8 cellular contexts compared by ENCODE assay signal in genomic region chr18:6414723-6415362, GRCh38. TPM values are rescaled to one million over a fixed set of nuclear protein-coding genes. Genes with fewer than 3 reads are reported as not detected.
DNase-seq lines count a peak whose midpoint lies in the region; ATAC-seq and TF ChIP-seq lines count a peak whose summit lies in the region.

L3MBTL4 (minus strand) TSS chr18:6414911; CDS start chr18:6311625, 103,286 bp downstream.

- H4K5ac ChIP-seq in IMR-90 (ENCODE audit: low read depth, low read length) = no peak within 1 kb of the TSS

- H3K27me3 ChIP-seq in IMR-90 (ENCODE audit: control insufficient read depth, insufficient read depth, low read length) = peaks cover 34% of the 10 kb centered on the region
- no peaks in the 10 kb centered on the region for H3K27me3 ChIP-seq in liver (ENCODE audit: control insufficient read depth in 4 of 4, insufficient read depth in 4 of 4, low read length in 3 of 4)
- peaks cover 0 to 9% (median 0%) of the 10 kb centered on the region in 3 donors for H3K27me3 ChIP-seq in stomach

- H3K23ac ChIP-seq in IMR-90 (ENCODE audit: low read depth, low read length) = no peak within 1 kb of the TSS

- no peaks in the 10 kb centered on the region for H3K79me1 ChIP-seq in IMR-90 (ENCODE audit: low read depth in 1 of 2, low read length in 2 of 2)

- H3K9me3 ChIP-seq in IMR-90 (ENCODE audit: control insufficient read depth, insufficient read depth, low read length) (0 out of 2 replicates have a peak, but pooled peaks cover 3% of the 10 kb centered on the region), liver (ENCODE audit: control insufficient read depth in 4 of 4, low read length in 3 of 4) (no peaks in the 10 kb centered on the region), stomach (no peaks in the 10 kb centered on the region)

- no peak for TF ChIP-seq CTCF in IMR-90 (conservative IDR thresholded peaks at IDR 0.05; ENCODE audit: low read depth, low read length)
- TF ChIP-seq CTCF in liver (IDR thresholded peaks at IDR 0.05; ENCODE audit: low read depth, low read length, missing input control) = no peak
- TF ChIP-seq CTCF in stomach (IDR thresholded peaks at IDR 0.05) = no peak

- in situ Hi-C loops in IMR-90 (cut with MboI; ENCODE audit: low sequenced_read_pairs) = no loop called here

- CTCF ChIA-PET in IMR-90 (lab: Yijun Ruan, JAX) = no interaction called here

- TF ChIP-seq POLR2A in IMR-90 (IDR thresholded peaks at IDR 0.05; ENCODE audit: low read depth, low read length) (no peak), stomach (IDR thresholded peaks at IDR 0.05) (no peak)

- ATAC-seq in GM21528 (IDR thresholded peaks at IDR 0.05; ENCODE audit: low FRiP score, unreplicated experiment) = peak; percentile 63
- peak; percentile 58 for ATAC-seq in IMR-90 (ENCODE audit: low read depth)

- H3K27ac ChIP-seq in IMR-90 (ENCODE audit: insufficient read depth, low read length) = no peak within 1 kb of the TSS
- peak within 1 kb of the TSS; percentile 80 for H3K27ac ChIP-seq in caudate nucleus (ENCODE audit: low read depth, low read length)
- H3K27ac ChIP-seq in liver (ENCODE audit: low read depth in 1 of 2, low read length in 2 of 2) = peak within 1 kb of the TSS; percentile 97 to 100
- peak within 1 kb of the TSS; percentile 93 to 97 (median 95) for H3K27ac ChIP-seq in stomach

- no peak within 1 kb of the TSS for H2AK5ac ChIP-seq in IMR-90 (ENCODE audit: low read depth, low read length)

- no peak for TF ChIP-seq EP300 in stomach (IDR thresholded peaks at IDR 0.05)

- peak within 1 kb of the TSS; percentile 80 for H2AFZ ChIP-seq in IMR-90 (replicated peaks; ENCODE audit: low read length, poor library complexity)

- H3K9ac ChIP-seq in IMR-90 (ENCODE audit: low read depth, low read length) = no peak within 1 kb of the TSS
- H3K9ac ChIP-seq in liver (ENCODE audit: low read depth in 1 of 2, low read length in 2 of 2) = peak within 1 kb of the TSS; percentile 94 to 97

- POLR2A ChIA-PET in IMR-90 (lab: Charles Lee; ENCODE audit: unreplicated experiment) = no interaction called here

- H4K91ac ChIP-seq in IMR-90 (ENCODE audit: insufficient read depth, low read depth, low read length) = no peak within 1 kb of the TSS

- no peak within 1 kb of the TSS for H4K8ac ChIP-seq in IMR-90 (ENCODE audit: low read depth in 2 of 2, low read length in 2 of 2)

- H3K14ac ChIP-seq in IMR-90 (replicated peaks; ENCODE audit: low read depth, low read length) = no peak within 1 kb of the TSS

- no TSS peak for BruUV-seq in IMR-90 (replicated peaks; lab: Mats Ljungman, UMichigan)

- H2BK120ac ChIP-seq in IMR-90 (ENCODE audit: low read depth, low read length) = no peak within 1 kb of the TSS

- H2BK5ac ChIP-seq in IMR-90 (ENCODE audit: low read depth, low read length, poor library complexity, severe bottlenecking) = no peak within 1 kb of the TSS

- H3K36me3 ChIP-seq in IMR-90 (ENCODE audit: control insufficient read depth, insufficient read depth, low read length) (no peaks in the 10 kb centered on the region), liver (ENCODE audit: control insufficient read depth in 4 of 4, insufficient read depth in 3 of 4, low read depth in 1 of 4, low read length in 3 of 4) (no peaks in the 10 kb centered on the region), stomach (no peaks in the 10 kb centered on the region)

- no peak within 1 kb of the TSS for H2BK15ac ChIP-seq in IMR-90 (ENCODE audit: low read depth, low read length)

- no peak within 1 kb of the TSS for H3K56ac ChIP-seq in IMR-90 (ENCODE audit: extremely low read depth, insufficient read depth, low read length)

- H3K4ac ChIP-seq in IMR-90 (ENCODE audit: low read depth, low read length) = no peak within 1 kb of the TSS

- H3K4me1 ChIP-seq in IMR-90 (ENCODE audit: control insufficient read depth, insufficient read depth, low read length) = no peaks in the 10 kb centered on the region
- H3K4me1 ChIP-seq in liver (ENCODE audit: control insufficient read depth in 4 of 4, insufficient read depth in 4 of 4, low read length in 3 of 4) = peaks cover 0 to 23% (median 13%) of the 10 kb centered on the region in 4 donors
- H3K4me1 ChIP-seq in stomach = peaks cover 0 to 24% (median 11%) of the 10 kb centered on the region in 4 donors

- no peak within 1 kb of the TSS for H2BK20ac ChIP-seq in IMR-90 (ENCODE audit: low read depth, low read length)

- intact Hi-C loops in IMR-90 (cut with micrococcal nuclease) = loop anchor here (10.0 kb wide), 1 partner anchor 470 kb away; no protein-coding TSS in a partner anchor
- intact Hi-C loops in stomach (cut with DNase I; ENCODE audit: low total_unique reads) = no loop called here

- peak; percentile 63 for DNase-seq in NCI-H748 (lab: John Stamatoyannopoulos, UW; ENCODE audit: unreplicated experiment)
- DNase-seq in NCI-H748 treated with DMSO at 0.1 percent for 48 hours (lab: John Stamatoyannopoulos, UW) = no peak
- DNase-seq in IMR-90 = no peak
- DNase-seq in caudate nucleus (lab: John Stamatoyannopoulos, UW) = peak in 44 of 61 donors; percentile 18 to 82 (median 50)
- peak; percentile 69 for DNase-seq in stomach
- DNase-seq in kidney glomerular epithelial cell (lab: John Stamatoyannopoulos, UW) = no peak

- H4K20me1 ChIP-seq in IMR-90 (ENCODE audit: insufficient read depth, low read length) = no peaks in the 10 kb centered on the region

- dilution Hi-C loops in IMR-90 (cut with HindIII; ENCODE audit: low sequenced_read_pairs, unreplicated experiment) = no loop called here

- H3K9me1 ChIP-seq in IMR-90 (ENCODE audit: insufficient read depth, low read length) = no peaks in the 10 kb centered on the region

- H3K4me3 ChIP-seq in IMR-90 (ENCODE audit: insufficient read depth, low read depth, low read length) = peak within 1 kb of the TSS; percentile 44
- H3K4me3 ChIP-seq in liver (ENCODE audit: low read depth in 1 of 3, low read length in 3 of 3) = peak within 1 kb of the TSS; percentile 83 to 99 (median 84)
- H3K4me3 ChIP-seq in stomach = peak within 1 kb of the TSS; percentile 71 to 89 (median 86)

- H3K4me2 ChIP-seq in IMR-90 (ENCODE audit: low read depth, low read length) = peak within 1 kb of the TSS; percentile 42

- peak within 1 kb of the TSS; percentile 70 for H2AK9ac ChIP-seq in IMR-90 (replicated peaks; ENCODE audit: low read depth, low read length, poor library complexity)

- TF ChIP-seq RAD21 in IMR-90 (IDR thresholded peaks at IDR 0.05; ENCODE audit: low read length) (no peak), liver (IDR thresholded peaks at IDR 0.05) (no peak)

- 1% methylated on average over 23 of the region's 67 CpGs; no CpG with 5 or more reads in 1 of the 2 experiments for WGBS in IMR-90 (ENCODE audit: extremely low coverage in 2 of 2, insufficient read length in 1 of 2), 2 experiments
- WGBS in liver = 1% methylated on average over 67 of the region's 67 CpGs
- WGBS in stomach, 5 donors = 1 to 4% (median 3%) methylated on average over 11 to 67 of the region's 67 CpGs

- H3K18ac ChIP-seq in IMR-90 (ENCODE audit: low read depth, low read length) = no peak within 1 kb of the TSS

TF ChIP-seq in IMR-90, 13 proteins besides CTCF, POLR2A, EP300 and RAD21 (continues in another document):
- TF ChIP-seq RFX5 (IDR thresholded peaks at IDR 0.05; ENCODE audit: low read depth, low read length) (no peak), MXI1 (IDR thresholded peaks at IDR 0.05; ENCODE audit: borderline replicate concordance, low read depth, low read length) (no peak), RCOR1 (IDR thresholded peaks at IDR 0.05; ENCODE audit: insufficient replicate concordance, low read length) (no peak), USF2 (IDR thresholded peaks at IDR 0.05; ENCODE audit: low read depth, low read length) (no peak), CHD1 (IDR thresholded peaks at IDR 0.05; ENCODE audit: low read depth, low read length) (no peak), MAFK (IDR thresholded peaks at IDR 0.05; ENCODE audit: low read depth, low read length) (no peak), BHLHE40 (IDR thresholded peaks at IDR 0.05; ENCODE audit: low read depth, low read length) (no peak), FOS (IDR thresholded peaks at IDR 0.05; ENCODE audit: low read depth, low read length) (no peak), CEBPB (IDR thresholded peaks at IDR 0.05; ENCODE audit: low read depth, low read length) (no peak)

TF ChIP-seq in liver, 16 proteins besides CTCF, POLR2A, EP300 and RAD21 (continues in another document):
- no peak for TF ChIP-seq YY1 (IDR thresholded peaks at IDR 0.05)
- no peak for TF ChIP-seq HNF4G (IDR thresholded peaks at IDR 0.05)
- TF ChIP-seq SP1 (IDR thresholded peaks at IDR 0.05) = peak; percentile 35
- TF ChIP-seq ZBTB33 (IDR thresholded peaks at IDR 0.05) = no peak

RNA-seq across cellular contexts. Expression of gene L3MBTL4, which starts in this region (rescaled TPM):
- total RNA-seq in IMR-90 (2012; rRNA removed) (under 0.01 TPM in 1 of 2 replicates, not detected in the other), liver (10 to 100 TPM in 1 of 2 donors, 1 to 10 TPM in 1; 5.5 to 15.0 TPM), stomach (10 to 100 TPM in 4 of 5 donors, 1 to 10 TPM in 1; 3.2 to 23.3 (median 12.1) TPM)
- polyA plus RNA-seq in IMR-90 (2012; rRNA removed) (0.02 and 0.03 TPM in 2 replicates), liver (1 to 10 TPM; 2.3 to 4.5 TPM), stomach (1 to 10 TPM; 1.9 to 3.7 (median 3.2) TPM)
- 0.01 TPM in 1 of 2 replicates, not detected in the other for polyA plus RNA-seq in IMR-90 (2012; cell fraction: cytosol; rRNA removed)
- 0.01 TPM in 2 replicates for polyA plus RNA-seq in IMR-90 (2012; cell fraction: nucleus; rRNA removed; ENCODE audit: low replicate concordance)

Comparison
In these comparisons a context has a peak if more than half of its experiments do, and no peak if none do; other contexts are left out.
1. DNase-seq: peak in NCI-H748 (single experiment), caudate nucleus (44 of 61) and stomach (single experiment); none in NCI-H748 treated with DMSO at 0.1 percent for 48 hours (single experiment), IMR-90 (single experiment) and kidney glomerular epithelial cell (single experiment).
2. Peak in ATAC-seq, H3K4me3 ChIP-seq and H3K4me2 ChIP-seq in IMR-90; RNA of the gene not detected or under 1 TPM.
3. Peak in every context shown above with its lines, with median percentiles within 50 percentile points of each other: H3K4me3 ChIP-seq.